ENCODE assay signal across 1 cellular context in genomic region chr15:44729394-44729913, GRCh38.
TF ChIP-seq lines count a peak whose summit lies in the region.

No MANE protein-coding gene starts in this region.

TF ChIP-seq in HepG2, 621 proteins besides CTCF, POLR2A, EP300 and RAD21 (continued from another document):
- TF ChIP-seq AHDC1 (CRISPR knock-in tag; IDR thresholded peaks at IDR 0.05; ENCODE audit: borderline replicate concordance): no peak
- no peak for TF ChIP-seq ZNF235 (CRISPR knock-in tag; IDR thresholded peaks at IDR 0.05; ENCODE audit: borderline replicate concordance)
- no peak for TF ChIP-seq EZH2 (conservative IDR thresholded peaks at IDR 0.05; ENCODE audit: low read depth, low read length)
- TF ChIP-seq STAT5B (CRISPR knock-in tag; IDR thresholded peaks at IDR 0.05): no peak
- TF ChIP-seq FOSL1 (CRISPR knock-in tag; IDR thresholded peaks at IDR 0.05; ENCODE audit: borderline replicate concordance): no peak
- peak; percentile 0; the same call in 1 of the 2 replicates for TF ChIP-seq AHR (CRISPR knock-in tag; IDR thresholded peaks at IDR 0.05)
- no peak for TF ChIP-seq MEF2D (CRISPR knock-in tag; IDR thresholded peaks at IDR 0.05)
- no peak for TF ChIP-seq SMAD3 (CRISPR knock-in tag; IDR thresholded peaks at IDR 0.05)
- TF ChIP-seq ZKSCAN1 (IDR thresholded peaks at IDR 0.05; ENCODE audit: low read length): no peak
- TF ChIP-seq ZNF280B (CRISPR knock-in tag; IDR thresholded peaks at IDR 0.05; ENCODE audit: borderline replicate concordance): 0 out of 2 replicates have a peak, but pooled peaks have one; percentile 57
- TF ChIP-seq ZNF644 (CRISPR knock-in tag; IDR thresholded peaks at IDR 0.05; ENCODE audit: low read depth): no peak
- 0 out of 2 replicates have a peak, but pooled peaks have one; percentile 24 for TF ChIP-seq IRF1 (CRISPR knock-in tag; IDR thresholded peaks at IDR 0.05; ENCODE audit: low read depth)
- no peak for TF ChIP-seq XRCC5 (optimal IDR thresholded peaks at IDR 0.05; ENCODE audit: low read length)
- no peak for TF ChIP-seq GPN1 (CRISPR knock-in tag; IDR thresholded peaks at IDR 0.05; ENCODE audit: borderline replicate concordance)
- TF ChIP-seq TBX3 (IDR thresholded peaks at IDR 0.05; ENCODE audit: borderline replicate concordance): no peak
- no peak for TF ChIP-seq NCOA1 (CRISPR knock-in tag; IDR thresholded peaks at IDR 0.05)
- TF ChIP-seq ELF3 (CRISPR knock-in tag; IDR thresholded peaks at IDR 0.05): no peak
- no peak for TF ChIP-seq MAZ (IDR thresholded peaks at IDR 0.05; ENCODE audit: borderline replicate concordance, low read depth, low read length)
- TF ChIP-seq MAZ (CRISPR knock-in tag; IDR thresholded peaks at IDR 0.05; ENCODE audit: low read depth): peak; percentile 12; the same call in 1 of the 2 replicates
- no peak for TF ChIP-seq SP1 (IDR thresholded peaks at IDR 0.05)
- no peak for TF ChIP-seq SP1 (CRISPR knock-in tag; IDR thresholded peaks at IDR 0.05)
- TF ChIP-seq KDM1A (CRISPR knock-in tag; IDR thresholded peaks at IDR 0.05): no peak
- no peak for TF ChIP-seq TEF (CRISPR knock-in tag; IDR thresholded peaks at IDR 0.05)
- no peak for TF ChIP-seq SALL1 (CRISPR knock-in tag; IDR thresholded peaks at IDR 0.05)
- no peak for TF ChIP-seq ZNF576 (CRISPR knock-in tag; IDR thresholded peaks at IDR 0.05)
- 0 out of 2 replicates have a peak, but pooled peaks have one; percentile 20 for TF ChIP-seq CEBPG (CRISPR knock-in tag; IDR thresholded peaks at IDR 0.05)
- no peak for TF ChIP-seq CENPT (CRISPR knock-in tag; IDR thresholded peaks at IDR 0.05; ENCODE audit: low read depth)
- no peak for TF ChIP-seq ZNF333 (CRISPR knock-in tag; IDR thresholded peaks at IDR 0.05; ENCODE audit: borderline replicate concordance)
- no peak for TF ChIP-seq ZFP36 (IDR thresholded peaks at IDR 0.05; ENCODE audit: borderline replicate concordance, low read depth, low read length, partially characterized antibody)
- TF ChIP-seq RAD51 (IDR thresholded peaks at IDR 0.05; ENCODE audit: borderline replicate concordance): no peak
- TF ChIP-seq ZNF335 (CRISPR knock-in tag; IDR thresholded peaks at IDR 0.05): 0 out of 2 replicates have a peak, but pooled peaks have one; percentile 4
- TF ChIP-seq NPAS2 (CRISPR knock-in tag; IDR thresholded peaks at IDR 0.05; ENCODE audit: borderline replicate concordance): no peak
- TF ChIP-seq FLYWCH1 (CRISPR knock-in tag; IDR thresholded peaks at IDR 0.05): no peak
- TF ChIP-seq JUND (CRISPR knock-in tag; IDR thresholded peaks at IDR 0.05): no peak
- no peak for TF ChIP-seq ZFAT (CRISPR knock-in tag; conservative IDR thresholded peaks at IDR 0.05)
